Comparison of ENCODE assay signal across 15 cellular contexts in the genomic region with DNA sequence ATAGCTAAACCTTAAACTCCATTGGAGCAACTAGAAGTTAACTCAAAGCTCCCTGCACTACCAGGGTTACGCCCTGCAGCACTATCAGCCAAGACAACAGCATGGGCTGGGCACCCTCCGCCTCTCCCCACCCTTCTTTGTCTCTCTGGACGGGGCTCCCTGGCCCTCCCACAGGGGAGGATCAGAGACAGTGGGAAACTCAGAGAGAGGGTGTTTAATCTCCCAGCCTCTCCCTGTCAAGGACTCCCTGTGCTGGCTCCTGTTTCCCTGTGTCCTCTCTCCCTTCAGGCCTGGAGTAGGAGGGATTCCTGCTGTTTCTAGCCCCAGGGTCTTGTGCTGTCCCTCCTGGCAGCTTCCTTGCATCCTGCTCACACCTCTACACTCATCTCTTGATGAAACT. TPM values are rescaled to one million over a fixed set of nuclear protein-coding genes. Genes with fewer than 3 reads are reported as not detected.
A peak's percentile ranks its signal among the peaks of the same experiment; 100 is the strongest.
DNase-seq lines count a peak whose midpoint lies in the region; ATAC-seq and TF ChIP-seq lines count a peak whose summit lies in the region.
"Had no signal": no experiment of that assay in that cellular context is flagged by ENCODE, and none has a peak within 500 bp of the region (broad histone marks: within the 10 kb centered on the region; RNA-seq: fewer than 3 reads in every experiment).

No MANE protein-coding gene starts in this region.

- H3K4me3 Mint-ChIP-seq in WTC11 (no peak overlapping the region), neural crest cell (no peak overlapping the region)
- H3K4me3 Mint-ChIP-seq: activated naive CD4-positive, alpha-beta T cell treated with anti-CD3 and anti-CD28 coated beads, Interleukin-2, amount 50 U/mL, for 24 hours; CD8-positive, alpha-beta T cell; HFFc6 had no signal

- H3K9me3 Mint-ChIP-seq in WTC11 = peaks cover 4% of the 10 kb centered on the region; the same call in 1 of the 2 replicates
- no peaks in the 10 kb centered on the region for H3K9me3 Mint-ChIP-seq in neural crest cell
- H3K9me3 Mint-ChIP-seq: activated naive CD4-positive, alpha-beta T cell treated with anti-CD3 and anti-CD28 coated beads, Interleukin-2, amount 50 U/mL, for 24 hours; CD8-positive, alpha-beta T cell; HFFc6 had no signal

- DNase-seq in NCI-H2029 (lab: John Stamatoyannopoulos, UW) (peak; percentile 52), WTC11 (ENCODE audit: low spot score) (no peak), neural crest cell (ENCODE audit: low read depth, low spot score) (no peak), SKM-1 (lab: John Stamatoyannopoulos, UW; ENCODE audit: unreplicated experiment) (no peak), activated T-cell treated with anti-CD3 and anti-CD28 coated beads for 4 hours (no peak)
- DNase-seq: CD8-positive, alpha-beta T cell; HFFc6; hippocampal formation; lower lobe of right lung; MV-4-11 had no signal

- peaks cover 15% of the 10 kb centered on the region for H3K4me1 Mint-ChIP-seq in WTC11
- peaks cover 13% of the 10 kb centered on the region for H3K4me1 Mint-ChIP-seq in neural crest cell
- H3K4me1 Mint-ChIP-seq: activated naive CD4-positive, alpha-beta T cell treated with anti-CD3 and anti-CD28 coated beads, Interleukin-2, amount 50 U/mL, for 24 hours had no signal

- no peak overlapping the region for H3K27ac ChIP-seq in HEK293 (ENCODE audit: extremely low read depth, low read depth, low read length)
- H3K27ac ChIP-seq: lower lobe of right lung, thoracic aorta had no signal

- H3K9me3 ChIP-seq in HEK293 (ENCODE audit: control insufficient read depth, insufficient read depth, low read depth, low read length) = no peaks in the 10 kb centered on the region
- H3K9me3 ChIP-seq: lower lobe of right lung, thoracic aorta had no signal

- H3K27me3 Mint-ChIP-seq in WTC11 (ENCODE audit: low read depth) (no peaks in the 10 kb centered on the region), neural crest cell (ENCODE audit: low read depth) (no peaks in the 10 kb centered on the region)

- CTCF ChIA-PET in HEK293 (lab: Yijun Ruan, JAX) = interaction anchor here (0.5 kb wide), 1 partner anchor 408 kb away, joined by 3 read pairs; no protein-coding TSS in a partner anchor
- CTCF ChIA-PET in WTC11 (lab: Charles Lee) = interaction anchor here (1.3 kb wide), 1 partner anchor 212 kb away, joined by 5 read pairs; the partner anchor contains the start of gene GALNT18

- no peak overlapping the region for H3K4me3 ChIP-seq in HEK293 (ENCODE audit: low read depth, low read length)
- H3K4me3 ChIP-seq: lower lobe of right lung, thoracic aorta had no signal

- POLR2A ChIA-PET in HEK293 (lab: Yijun Ruan, JAX) = no interaction called here
- POLR2A ChIA-PET in WTC11 (lab: Charles Lee) = no interaction called here

- H3K36me3 Mint-ChIP-seq in WTC11 = no peaks in the 10 kb centered on the region
- H3K36me3 Mint-ChIP-seq in neural crest cell (ENCODE audit: low read depth) = no peaks in the 10 kb centered on the region
- H3K36me3 Mint-ChIP-seq: activated naive CD4-positive, alpha-beta T cell treated with anti-CD3 and anti-CD28 coated beads, Interleukin-2, amount 50 U/mL, for 24 hours; CD8-positive, alpha-beta T cell had no signal

- TF ChIP-seq CTCF in HEK293 (tag by site-specific recombination; IDR thresholded peaks at IDR 0.05) (no peak), WTC11 (IDR thresholded peaks at IDR 0.05) (no peak), neural crest cell (conservative IDR thresholded peaks at IDR 0.05) (no peak)

- no peaks in the 10 kb centered on the region for H3K36me3 ChIP-seq in HEK293 (ENCODE audit: control insufficient read depth in 2 of 2, insufficient read depth in 1 of 2, low read length in 2 of 2)
- H3K36me3 ChIP-seq: lower lobe of right lung, thoracic aorta had no signal

- H3K27ac Mint-ChIP-seq in WTC11 (no peak overlapping the region), neural crest cell (ENCODE audit: unreplicated experiment) (peak overlapping the region; percentile 80)
- H3K27ac Mint-ChIP-seq: activated naive CD4-positive, alpha-beta T cell treated with anti-CD3 and anti-CD28 coated beads, Interleukin-2, amount 50 U/mL, for 24 hours; CD8-positive, alpha-beta T cell; HFFc6 had no signal

- ATAC-seq in WTC11 (peak; percentile 26; the same call in 1 of the 2 replicates), GM21737 (IDR thresholded peaks at IDR 0.05; ENCODE audit: unreplicated experiment) (no peak), GM21360 (IDR thresholded peaks at IDR 0.05; ENCODE audit: unreplicated experiment) (no peak)
- ATAC-seq: CD8-positive, alpha-beta T cell; lower lobe of right lung had no signal

- H3K4me1 ChIP-seq in HEK293 (ENCODE audit: control insufficient read depth, insufficient read depth, low read length) = no peaks in the 10 kb centered on the region

TF ChIP-seq in HEK293, 187 proteins besides CTCF, POLR2A, EP300 and RAD21:
- TF ChIP-seq ZNF571 (tag by site-specific recombination; IDR thresholded peaks at IDR 0.05) (no peak), EGR2 (tag by site-specific recombination; IDR thresholded peaks at IDR 0.05; ENCODE audit: low read depth) (0 out of 2 replicates have a peak, but pooled peaks have one; percentile 9), KLF1 (tag by site-specific recombination; IDR thresholded peaks at IDR 0.05) (peak; percentile 81), ZIC2 (tag by site-specific recombination; IDR thresholded peaks at IDR 0.05) (peak; percentile 92)

TF ChIP-seq in WTC11, 78 proteins besides CTCF, POLR2A, EP300 and RAD21 (continues in another document):
- TF ChIP-seq ZNF281 (CRISPR knock-in tag; IDR thresholded peaks at IDR 0.05) (no peak), AFF4 (CRISPR knock-in tag; IDR thresholded peaks at IDR 0.05; ENCODE audit: borderline replicate concordance) (no peak), ZNF416 (CRISPR knock-in tag; IDR thresholded peaks at IDR 0.05) (no peak)
- TF ChIP-seq, protein P1, sequence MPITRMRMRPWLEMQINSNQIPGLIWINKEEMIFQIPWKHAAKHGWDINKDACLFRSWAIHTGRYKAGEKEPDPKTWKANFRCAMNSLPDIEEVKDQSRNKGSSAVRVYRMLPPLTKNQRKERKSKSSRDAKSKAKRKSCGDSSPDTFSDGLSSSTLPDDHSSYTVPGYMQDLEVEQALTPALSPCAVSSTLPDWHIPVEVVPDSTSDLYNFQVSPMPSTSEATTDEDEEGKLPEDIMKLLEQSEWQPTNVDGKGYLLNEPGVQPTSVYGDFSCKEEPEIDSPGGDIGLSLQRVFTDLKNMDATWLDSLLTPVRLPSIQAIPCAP (CRISPR knock-in tag; IDR thresholded peaks at IDR 0.05) = no peak

RNA-seq across cellular contexts. Expression of gene CSNK2A3, which starts 56.9 kb away (rescaled TPM):
- total RNA-seq in WTC11 (2021) = 0.96 to 1.4 TPM (median 1.1 TPM) in 3 replicates
- total RNA-seq in neural crest cell = 0.39 and 0.82 TPM in 2 replicates
